Comparison of ENCODE assay signal across 7 cellular contexts in genomic region chrX:81412428-81412827, GRCh38.
"Had no signal": no experiment of that assay in that cellular context is flagged by ENCODE, and none has a peak within 500 bp of the region (broad histone marks: within the 10 kb centered on the region; RNA-seq: fewer than 3 reads in every experiment).

No MANE protein-coding gene starts in this region.

- H3K36me3 ChIP-seq: HAP-1 had no signal

- H2AFZ ChIP-seq: GM23248 had no signal

- H3K27ac ChIP-seq: GM23248 had no signal

- DNase-seq: GM23248, GOT3, H7, HFFc6, KBM-7 had no signal

- ATAC-seq: HCT116 had no signal

- H3K4me3 ChIP-seq: GM23248, HAP-1 had no signal

- H3K4me1 ChIP-seq: HAP-1 had no signal

- H3K9ac ChIP-seq: GM23248 had no signal

- H3K9me3 ChIP-seq: HAP-1 had no signal
